9 cellular contexts compared by ENCODE assay signal in the genomic region with DNA sequence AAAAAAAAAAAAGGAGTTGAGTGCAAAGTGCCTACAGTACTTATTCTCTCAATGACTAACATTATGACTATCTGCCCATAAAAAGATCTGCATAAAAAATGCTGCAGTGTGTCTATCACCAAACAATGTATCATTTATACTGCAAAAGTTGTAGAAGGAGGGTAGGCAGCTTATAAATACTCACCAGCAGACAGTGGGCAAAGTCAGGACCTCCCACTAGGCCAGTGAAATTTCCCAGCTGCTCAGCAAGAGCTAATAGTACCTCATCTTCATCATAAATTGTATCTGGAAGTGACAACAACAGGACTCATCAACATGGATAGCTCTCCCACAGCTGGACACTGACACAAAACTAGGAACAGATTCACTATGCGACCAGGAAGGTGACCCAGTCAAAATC. TPM values are rescaled to one million over a fixed set of nuclear protein-coding genes. Genes with fewer than 3 reads are reported as not detected.
DNase-seq lines count a peak whose midpoint lies in the region; ATAC-seq, FAIRE-seq and TF ChIP-seq lines count a peak whose summit lies in the region.
"Had no signal": no experiment of that assay in that cellular context is flagged by ENCODE, and none has a peak within 500 bp of the region (broad histone marks: within the 10 kb centered on the region; RNA-seq: fewer than 3 reads in every experiment).

No MANE protein-coding gene starts in this region.

- intact Hi-C loops in kidney (cut with DNase I), result no loop called here

- CTCF ChIA-PET in activated naive CD4-positive, alpha-beta T cell treated with anti-CD3 and anti-CD28 coated beads, Interleukin-2, amount 10 ng/mL, durations not matched to agents 7 days and 5 days (lab: Charles Lee), result interaction anchor here (1.4 to 1.8 kb wide), 2 partner anchors 11 to 178 kb away, joined by 7 to 8 read pairs; no protein-coding TSS in a partner anchor

- peak overlapping the region; percentile 94 for H3K4me3 Mint-ChIP-seq in activated naive CD4-positive, alpha-beta T cell treated with anti-CD3 and anti-CD28 coated beads, Interleukin-2, amount 10 ng/mL, durations not matched to agents 7 days and 5 days
- peak overlapping the region; percentile 100 for H3K4me3 Mint-ChIP-seq in activated naive CD8-positive, alpha-beta T cell treated with anti-CD3 and anti-CD28 coated beads for 36 hours

- H3K27ac ChIP-seq in kidney (ENCODE audit: low read depth in 2 of 2, low read length in 2 of 2) (no peak overlapping the region), upper lobe of left lung (peak overlapping the region in 1 of 4 donors; percentile 90)

- no peaks in the 10 kb centered on the region for H3K9me3 ChIP-seq in kidney (ENCODE audit: control insufficient read depth in 1 of 2, low read length in 2 of 2)
- no peaks in the 10 kb centered on the region for H3K9me3 ChIP-seq in upper lobe of left lung

- no peaks in the 10 kb centered on the region for H3K9me3 Mint-ChIP-seq in activated naive CD4-positive, alpha-beta T cell treated with anti-CD3 and anti-CD28 coated beads, Interleukin-2, amount 10 ng/mL, durations not matched to agents 7 days and 5 days
- H3K9me3 Mint-ChIP-seq in activated naive CD4-positive, alpha-beta T cell treated with anti-CD3 and anti-CD28 coated beads, Interleukin-2, amount 50 U/mL, for 72 hours, result no peaks in the 10 kb centered on the region
- no peaks in the 10 kb centered on the region for H3K9me3 Mint-ChIP-seq in activated naive CD8-positive, alpha-beta T cell treated with anti-CD3 and anti-CD28 coated beads for 36 hours

- no peaks in the 10 kb centered on the region for H3K27me3 Mint-ChIP-seq in activated naive CD4-positive, alpha-beta T cell treated with anti-CD3 and anti-CD28 coated beads, Interleukin-2, amount 10 ng/mL, durations not matched to agents 7 days and 5 days
- H3K27me3 Mint-ChIP-seq in activated naive CD8-positive, alpha-beta T cell treated with anti-CD3 and anti-CD28 coated beads for 36 hours, result no peaks in the 10 kb centered on the region

- TF ChIP-seq EP300 in upper lobe of left lung (IDR thresholded peaks at IDR 0.05), result no peak

- 78 to 80% methylated on average over 1 of the region's 1 CpG for WGBS in upper lobe of left lung, 2 donors

- FAIRE-seq in kidney (lab: Jason Lieb, UNC), result no peak
- FAIRE-seq: small intestine had no signal

- no peak for ATAC-seq in activated naive CD4-positive, alpha-beta T cell treated with anti-CD3 and anti-CD28 coated beads, Interleukin-2, amount 50 U/mL, for 72 hours
- ATAC-seq in upper lobe of left lung (ENCODE audit: low FRiP score in 2 of 2), result no peak
- no peak for ATAC-seq in GM19324 (IDR thresholded peaks at IDR 0.05; ENCODE audit: low FRiP score, unreplicated experiment)
- ATAC-seq in HG02870 (IDR thresholded peaks at IDR 0.05; ENCODE audit: unreplicated experiment), result no peak

- H3K36me3 ChIP-seq in kidney (ENCODE audit: control insufficient read depth in 1 of 2, insufficient read depth in 2 of 2, low read length in 2 of 2) (peaks cover 15 to 21% of the 10 kb centered on the region in 2 donors), upper lobe of left lung (peaks cover 11 to 44% (median 34%) of the 10 kb centered on the region in 4 donors)

- H3K9ac ChIP-seq in kidney (ENCODE audit: low read length in 2 of 2), result peak overlapping the region in 1 of 2 donors; percentile 98

- peaks cover 47% of the 10 kb centered on the region for H3K36me3 Mint-ChIP-seq in activated naive CD4-positive, alpha-beta T cell treated with anti-CD3 and anti-CD28 coated beads, Interleukin-2, amount 10 ng/mL, durations not matched to agents 7 days and 5 days
- peaks cover 24 to 28% of the 10 kb centered on the region in 2 donors for H3K36me3 Mint-ChIP-seq in activated naive CD4-positive, alpha-beta T cell treated with anti-CD3 and anti-CD28 coated beads, Interleukin-2, amount 50 U/mL, for 72 hours
- peaks cover 25% of the 10 kb centered on the region for H3K36me3 Mint-ChIP-seq in activated naive CD8-positive, alpha-beta T cell treated with anti-CD3 and anti-CD28 coated beads for 36 hours

- no peak for DNase-seq in activated naive CD4-positive, alpha-beta T cell treated with anti-CD3 and anti-CD28 coated beads, Interleukin-2, amount 10 ng/mL, durations not matched to agents 7 days and 5 days
- DNase-seq in activated naive CD4-positive, alpha-beta T cell treated with anti-CD3 and anti-CD28 coated beads, Interleukin-2, amount 50 U/mL, for 72 hours (ENCODE audit: low spot score in 2 of 2), result no peak
- no peak for DNase-seq in activated naive CD8-positive, alpha-beta T cell treated with anti-CD3 and anti-CD28 coated beads for 36 hours
- DNase-seq in kidney (no peak), upper lobe of left lung (no peak), GOT3 (lab: John Stamatoyannopoulos, UW) (no peak)

- no peaks in the 10 kb centered on the region for H3K27me3 ChIP-seq in upper lobe of left lung

- TF ChIP-seq CTCF in kidney (IDR thresholded peaks at IDR 0.05; ENCODE audit: borderline replicate concordance, extremely low read depth, insufficient read depth) (no peak), upper lobe of left lung (IDR thresholded peaks at IDR 0.05) (no peak)

- H3K4me1 ChIP-seq in kidney (ENCODE audit: control insufficient read depth in 1 of 2, insufficient read depth in 1 of 2, low read depth in 1 of 2, low read length in 2 of 2) (peaks cover 6 to 18% of the 10 kb centered on the region in 2 donors), upper lobe of left lung (peaks cover 14 to 22% (median 20%) of the 10 kb centered on the region in 4 donors)

- H3K4me3 ChIP-seq in kidney (ENCODE audit: low read length in 2 of 2), result peak overlapping the region; percentile 92 to 93
- H3K4me3 ChIP-seq in upper lobe of left lung, result peak overlapping the region in 3 of 4 donors; percentile 68 to 85 (median 83)

- TF ChIP-seq POLR2A in upper lobe of left lung (IDR thresholded peaks at IDR 0.05), result no peak

- no peak overlapping the region for H3K27ac Mint-ChIP-seq in activated naive CD4-positive, alpha-beta T cell treated with anti-CD3 and anti-CD28 coated beads, Interleukin-2, amount 10 ng/mL, durations not matched to agents 7 days and 5 days
- peak overlapping the region in 1 of 2 donors; percentile 92 for H3K27ac Mint-ChIP-seq in activated naive CD4-positive, alpha-beta T cell treated with anti-CD3 and anti-CD28 coated beads, Interleukin-2, amount 50 U/mL, for 72 hours
- no peak overlapping the region for H3K27ac Mint-ChIP-seq in activated naive CD8-positive, alpha-beta T cell treated with anti-CD3 and anti-CD28 coated beads for 36 hours

- peaks cover 39% of the 10 kb centered on the region for H3K4me1 Mint-ChIP-seq in activated naive CD4-positive, alpha-beta T cell treated with anti-CD3 and anti-CD28 coated beads, Interleukin-2, amount 10 ng/mL, durations not matched to agents 7 days and 5 days
- peaks cover 33% of the 10 kb centered on the region for H3K4me1 Mint-ChIP-seq in activated naive CD8-positive, alpha-beta T cell treated with anti-CD3 and anti-CD28 coated beads for 36 hours

RNA-seq across cellular contexts. Expression of a gene that starts 1.6 kb away (rescaled TPM):
- total RNA-seq in activated naive CD4-positive, alpha-beta T cell treated with anti-CD3 and anti-CD28 coated beads, Interleukin-2, amount 50 U/mL, for 72 hours, result 10 to 100 TPM; 53.9 to 57.3 TPM
- 10 to 100 TPM; 53.0 to 57.6 TPM for total RNA-seq in activated naive CD8-positive, alpha-beta T cell treated with anti-CD3 and anti-CD28 coated beads for 36 hours
- total RNA-seq in kidney, result 35.5 TPM
- polyA plus RNA-seq in kidney (ENCODE audit: insufficient read depth, low read depth, low replicate concordance), result 11.7 TPM
- total RNA-seq in upper lobe of left lung, result 10 to 100 TPM; 11.3 to 31.8 (median 22.0) TPM
